Comparison of ENCODE assay signal across 12 cellular contexts in the genomic region with DNA sequence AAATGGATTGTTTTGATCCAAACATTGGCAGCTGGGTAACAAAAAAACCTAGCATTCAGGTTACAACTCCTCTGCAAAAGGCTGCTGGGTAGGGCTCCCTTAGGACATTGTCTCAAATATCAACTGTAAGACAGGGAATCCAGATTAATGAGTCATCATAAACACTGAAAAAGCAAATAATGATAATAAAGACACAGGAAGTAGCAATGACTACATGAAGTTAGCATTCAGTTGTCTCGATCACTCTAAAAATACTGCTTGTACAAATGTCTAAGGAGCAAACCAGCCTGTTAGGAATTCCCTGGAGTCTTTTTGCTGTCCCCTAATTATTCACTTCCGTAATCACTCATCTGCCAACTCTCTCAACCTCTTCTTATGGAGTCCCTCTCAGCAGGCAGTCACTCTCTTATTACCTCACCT.
DNase-seq lines count a peak whose midpoint lies in the region; ATAC-seq, FAIRE-seq and TF ChIP-seq lines count a peak whose summit lies in the region.
"Had no signal": no experiment of that assay in that cellular context is flagged by ENCODE, and none has a peak within 500 bp of the region (broad histone marks: within the 10 kb centered on the region; RNA-seq: fewer than 3 reads in every experiment).

No MANE protein-coding gene starts in this region.

- no peaks in the 10 kb centered on the region for H3K36me3 Mint-ChIP-seq in chondrocyte (ENCODE audit: low read depth)
- no peaks in the 10 kb centered on the region for H3K36me3 Mint-ChIP-seq in activated T-cell treated with anti-CD3 and anti-CD28 coated beads, Interleukin-2, amount 50 U/mL, for 24 hours (ENCODE audit: low read depth)
- H3K36me3 Mint-ChIP-seq: activated naive CD4-positive, alpha-beta T cell treated with anti-CD3 and anti-CD28 coated beads, Interleukin-2, amount 50 U/mL, for 72 hours had no signal

- no peaks in the 10 kb centered on the region for H3K9me3 Mint-ChIP-seq in chondrocyte (ENCODE audit: low read depth)
- H3K9me3 Mint-ChIP-seq in activated T-cell treated with anti-CD3 and anti-CD28 coated beads, Interleukin-2, amount 50 U/mL, for 24 hours = no peaks in the 10 kb centered on the region
- H3K9me3 Mint-ChIP-seq: activated naive CD4-positive, alpha-beta T cell treated with anti-CD3 and anti-CD28 coated beads, Interleukin-2, amount 50 U/mL, for 72 hours had no signal

- no peaks in the 10 kb centered on the region for H3K9me3 ChIP-seq in pancreas

- TF ChIP-seq CTCF in chondrocyte (IDR thresholded peaks at IDR 0.05) (no peak), pancreas (IDR thresholded peaks at IDR 0.05) (no peak)

- peaks cover 23% of the 10 kb centered on the region for H3K4me1 Mint-ChIP-seq in chondrocyte (ENCODE audit: low read depth)
- H3K4me1 Mint-ChIP-seq in activated T-cell treated with anti-CD3 and anti-CD28 coated beads, Interleukin-2, amount 50 U/mL, for 24 hours (ENCODE audit: low read depth) = peaks cover 8% of the 10 kb centered on the region

- intact Hi-C loops in pancreas (cut with DNase I) = no loop called here

- no peaks in the 10 kb centered on the region for H3K4me1 ChIP-seq in pancreas

- no peaks in the 10 kb centered on the region for H3K36me3 ChIP-seq in pancreas

- H3K27ac ChIP-seq in pancreas = no peak overlapping the region

- WGBS in pancreas, 2 donors = 48 to 55% methylated on average over 2 of the region's 2 CpGs

- DNase-seq in GM04503 (ENCODE audit: low read depth) = peak; percentile 34
- peak; percentile 61 for DNase-seq in NCI-H2196 (lab: John Stamatoyannopoulos, UW; ENCODE audit: unreplicated experiment)
- DNase-seq in chondrocyte (ENCODE audit: low spot score) = no peak
- DNase-seq in pancreas = no peak
- no peak for DNase-seq in stimulated activated CD4-positive, alpha-beta T cell treated with anti-CD3 and anti-CD28 coated beads, Interleukin-4, amount 100 ng/mL, for 1 hour
- DNase-seq in NK-92 (lab: John Stamatoyannopoulos, UW; ENCODE audit: unreplicated experiment) = no peak
- DNase-seq in activated T-cell treated with anti-CD3 and anti-CD28 coated beads, Interleukin-2, amount 50 U/mL, for 24 hours = no peak
- DNase-seq: Kasumi-1, right cardiac atrium had no signal

- ATAC-seq in pancreas = peak in 3 of 4 donors; percentile 30 to 60 (median 34)
- no peak for ATAC-seq in GM18870 (IDR thresholded peaks at IDR 0.05; ENCODE audit: unreplicated experiment)
- ATAC-seq: activated naive CD4-positive, alpha-beta T cell treated with anti-CD3 and anti-CD28 coated beads, Interleukin-2, amount 50 U/mL, for 72 hours; GM12878; right cardiac atrium had no signal

- no peaks in the 10 kb centered on the region for H3K27me3 Mint-ChIP-seq in chondrocyte (ENCODE audit: low read depth)
- peaks cover 35% of the 10 kb centered on the region for H3K27me3 Mint-ChIP-seq in activated T-cell treated with anti-CD3 and anti-CD28 coated beads, Interleukin-2, amount 50 U/mL, for 24 hours

- no peak for FAIRE-seq in pancreas (lab: Jason Lieb, UNC)
- FAIRE-seq: GM12878 had no signal

- peaks cover 0 to 10% (median 0%) of the 10 kb centered on the region in 4 donors for H3K27me3 ChIP-seq in pancreas

- peak overlapping the region; percentile 86 for H3K27ac Mint-ChIP-seq in chondrocyte (ENCODE audit: unreplicated experiment)
- no peak overlapping the region for H3K27ac Mint-ChIP-seq in activated T-cell treated with anti-CD3 and anti-CD28 coated beads, Interleukin-2, amount 50 U/mL, for 24 hours
- H3K27ac Mint-ChIP-seq: activated naive CD4-positive, alpha-beta T cell treated with anti-CD3 and anti-CD28 coated beads, Interleukin-2, amount 50 U/mL, for 72 hours had no signal

- H3K4me3 Mint-ChIP-seq in chondrocyte (ENCODE audit: unreplicated experiment) = no peak overlapping the region
- no peak overlapping the region for H3K4me3 Mint-ChIP-seq in activated T-cell treated with anti-CD3 and anti-CD28 coated beads, Interleukin-2, amount 50 U/mL, for 24 hours

- no peak overlapping the region for H3K4me3 ChIP-seq in pancreas
- H3K4me3 ChIP-seq: GM12878 had no signal

Comparison
In these comparisons a context has a peak if more than half of its experiments do, and no peak if none do; other contexts are left out.
1. DNase-seq: peak in GM04503 (single experiment) and NCI-H2196 (single experiment); none in chondrocyte (single experiment), pancreas (0 of 6), stimulated activated CD4-positive, alpha-beta T cell treated with anti-CD3 and anti-CD28 coated beads, Interleukin-4, amount 100 ng/mL, for 1 hour (single experiment), NK-92 (single experiment) and activated T-cell treated with anti-CD3 and anti-CD28 coated beads, Interleukin-2, amount 50 U/mL, for 24 hours (single experiment).